In the genomic region with DNA sequence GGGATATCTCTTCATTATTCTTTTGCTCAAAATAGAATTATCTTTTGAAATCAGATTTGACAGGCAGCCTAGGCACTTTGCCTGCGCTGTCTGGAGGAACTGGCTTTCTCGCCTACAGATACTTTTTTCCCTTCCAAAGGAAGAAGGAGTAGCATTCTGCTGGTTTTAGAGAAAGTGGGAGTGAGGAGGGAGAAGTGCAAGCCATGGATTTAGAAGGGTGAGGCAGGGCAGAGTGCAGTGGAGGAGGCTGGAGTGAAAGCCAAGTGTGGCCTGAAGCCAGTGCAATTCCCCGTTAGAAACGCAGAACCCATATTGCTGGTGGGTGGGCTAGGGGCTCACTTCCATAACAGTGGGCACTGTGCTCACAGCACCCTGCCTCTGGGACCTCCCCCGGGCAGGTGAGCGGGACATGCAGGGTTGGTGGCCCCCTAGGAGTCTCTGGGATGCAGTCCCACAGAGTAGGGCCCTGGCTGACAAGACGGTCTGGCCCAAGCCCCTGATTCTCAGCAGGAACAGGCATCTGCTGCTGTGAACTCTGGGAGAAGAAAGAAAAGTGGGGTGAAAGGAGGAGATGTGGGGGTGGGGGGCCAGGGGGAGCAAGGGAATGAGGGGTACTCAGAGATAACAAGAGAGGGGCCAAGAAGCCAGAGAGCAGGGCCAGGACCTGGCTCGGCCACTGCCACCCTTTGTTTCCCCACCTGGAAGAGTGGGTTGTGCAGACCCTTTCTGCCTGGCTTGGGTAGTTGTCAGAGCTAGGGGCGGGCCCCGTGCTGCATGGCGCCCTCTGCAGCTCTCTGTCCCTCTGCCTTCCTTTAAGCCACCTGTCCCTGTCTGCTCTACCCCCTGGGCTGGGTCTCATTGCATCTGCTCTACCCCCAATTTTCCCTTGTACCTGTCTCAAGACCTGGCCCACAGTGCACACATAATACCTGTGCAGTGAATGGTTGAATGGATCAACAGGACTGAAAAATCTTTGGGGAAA, we compare ENCODE assay signal across 1 cellular context.
TF ChIP-seq lines count a peak whose summit lies in the region.

No MANE protein-coding gene starts in this region.

TF ChIP-seq in HCT116, 20 proteins besides CTCF, POLR2A, EP300 and RAD21:
- TF ChIP-seq REST (IDR thresholded peaks at IDR 0.05; ENCODE audit: low read depth) (no peak), SIN3A (IDR thresholded peaks at IDR 0.05; ENCODE audit: low read depth) (no peak), ZFX (IDR thresholded peaks at IDR 0.05) (no peak), SRF (IDR thresholded peaks at IDR 0.05; ENCODE audit: low read depth) (no peak), EGR1 (IDR thresholded peaks at IDR 0.05; ENCODE audit: low read depth) (no peak), ZNF274 (IDR thresholded peaks at IDR 0.05; ENCODE audit: low read depth, low read length) (no peak), ELF1 (IDR thresholded peaks at IDR 0.05; ENCODE audit: borderline replicate concordance, low read depth) (no peak), JUND (IDR thresholded peaks at IDR 0.05) (no peak), ATF3 (IDR thresholded peaks at IDR 0.05) (no peak), YY1 (IDR thresholded peaks at IDR 0.05; ENCODE audit: extremely low read depth, insufficient replicate concordance, low read depth, low read length) (no peak), ZBTB33 (IDR thresholded peaks at IDR 0.05; ENCODE audit: extremely low read depth, insufficient replicate concordance, low read length) (no peak), CEBPB (IDR thresholded peaks at IDR 0.05; ENCODE audit: low read depth) (no peak), POLR2AphosphoS5 (IDR thresholded peaks at IDR 0.05; ENCODE audit: low read depth, low read length) (no peak), MAX (IDR thresholded peaks at IDR 0.05) (no peak), SP1 (IDR thresholded peaks at IDR 0.05; ENCODE audit: low read depth) (no peak), EZH2phosphoT487 (IDR thresholded peaks at IDR 0.05; ENCODE audit: borderline replicate concordance) (no peak), TCF7L2 (IDR thresholded peaks at IDR 0.05; ENCODE audit: borderline replicate concordance, extremely low read depth, insufficient read depth, insufficient read length) (no peak)
